2 cellular contexts compared by ENCODE assay signal in the genomic region with DNA sequence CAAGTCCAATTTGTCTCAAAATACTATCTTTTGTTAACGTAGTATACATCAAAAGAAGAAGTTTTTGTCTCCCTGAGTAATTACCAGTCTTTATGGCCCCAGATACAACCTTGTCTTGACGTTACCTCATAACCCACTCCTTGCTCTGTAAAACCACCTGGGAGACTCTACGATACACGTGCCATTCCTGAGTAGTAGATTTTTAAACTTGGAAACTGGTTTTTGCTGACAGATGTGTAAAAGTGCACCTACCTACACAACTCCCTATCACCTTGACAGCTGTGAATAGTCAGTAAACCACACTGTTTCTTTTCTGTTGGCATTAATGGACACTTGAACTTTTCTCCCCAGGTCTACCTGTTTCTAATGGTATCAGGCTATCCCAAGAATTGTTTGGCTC.
A peak's percentile ranks its signal among the peaks of the same experiment; 100 is the strongest.
TF ChIP-seq lines count a peak whose summit lies in the region.

No MANE protein-coding gene starts in this region.

TF ChIP-seq in A549, 52 proteins besides CTCF, POLR2A, EP300 and RAD21:
- no peak for TF ChIP-seq KDM1A (IDR thresholded peaks at IDR 0.05; ENCODE audit: low read depth)
- TF ChIP-seq JUNB (IDR thresholded peaks at IDR 0.05) = no peak
- peak; percentile 59 for TF ChIP-seq MAFK (IDR thresholded peaks at IDR 0.05; ENCODE audit: partially characterized antibody)
- no peak for TF ChIP-seq TFCP2L1 (CRISPR knock-in tag; IDR thresholded peaks at IDR 0.05)

TF ChIP-seq in IMR-90, 13 proteins besides CTCF, POLR2A, EP300 and RAD21:
- TF ChIP-seq CHD1 (IDR thresholded peaks at IDR 0.05; ENCODE audit: low read depth, low read length) = no peak
- no peak for TF ChIP-seq SMC3 (IDR thresholded peaks at IDR 0.05; ENCODE audit: low read depth, low read length)
- TF ChIP-seq NFE2L2 (IDR thresholded peaks at IDR 0.05; ENCODE audit: low read depth, low read length) = no peak
- peak; percentile 42; the same call in 1 of the 2 replicates for TF ChIP-seq MAFK (IDR thresholded peaks at IDR 0.05; ENCODE audit: low read depth, low read length)
- no peak for TF ChIP-seq BHLHE40 (IDR thresholded peaks at IDR 0.05; ENCODE audit: low read depth, low read length)
- TF ChIP-seq, protein P1, sequence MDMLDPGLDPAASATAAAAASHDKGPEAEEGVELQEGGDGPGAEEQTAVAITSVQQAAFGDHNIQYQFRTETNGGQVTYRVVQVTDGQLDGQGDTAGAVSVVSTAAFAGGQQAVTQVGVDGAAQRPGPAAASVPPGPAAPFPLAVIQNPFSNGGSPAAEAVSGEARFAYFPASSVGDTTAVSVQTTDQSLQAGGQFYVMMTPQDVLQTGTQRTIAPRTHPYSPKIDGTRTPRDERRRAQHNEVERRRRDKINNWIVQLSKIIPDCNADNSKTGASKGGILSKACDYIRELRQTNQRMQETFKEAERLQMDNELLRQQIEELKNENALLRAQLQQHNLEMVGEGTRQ (IDR thresholded peaks at IDR 0.05; ENCODE audit: low read depth, low read length) = no peak
- no peak for TF ChIP-seq RFX5 (IDR thresholded peaks at IDR 0.05; ENCODE audit: low read depth, low read length)
